8 cellular contexts compared by ENCODE assay signal in genomic region chr19:48965806-48966540, GRCh38. TPM values are rescaled to one million over a fixed set of nuclear protein-coding genes. Genes with fewer than 3 reads are reported as not detected.
DNase-seq lines count a peak whose midpoint lies in the region; TF ChIP-seq lines count a peak whose summit lies in the region.

No MANE protein-coding gene starts in this region.

- H3K9me2 ChIP-seq in OCI-LY7 (ENCODE audit: insufficient read depth, low read length) = no peaks in the 10 kb centered on the region

- H3K4me3 ChIP-seq in AG10803 (ENCODE audit: low read length) (peak overlapping the region; percentile 100), OCI-LY7 (ENCODE audit: low read depth, low read length, poor library complexity, severe bottlenecking) (peak overlapping the region; percentile 73), mucosa of stomach (ENCODE audit: low read length) (peak overlapping the region; percentile 66)

- peak overlapping the region; percentile 93 to 99 (median 96) for H3K4me3 Mint-ChIP-seq in IgD-negative memory B cell
- peak overlapping the region; percentile 92 for H3K4me3 Mint-ChIP-seq in activated T-cell treated with anti-CD3 and anti-CD28 coated beads, Interleukin-2, amount 50 U/mL, for 24 hours

- BruUV-seq in OCI-LY7 (replicated peaks; lab: Mats Ljungman, UMichigan) = TSS peak; percentile 95

- no peaks in the 10 kb centered on the region for H3K27me3 Mint-ChIP-seq in IgD-negative memory B cell
- H3K27me3 Mint-ChIP-seq in activated T-cell treated with anti-CD3 and anti-CD28 coated beads, Interleukin-2, amount 50 U/mL, for 24 hours = no peaks in the 10 kb centered on the region

- H3K79me2 ChIP-seq in OCI-LY7 (ENCODE audit: insufficient read depth, low read depth, low read length) = peaks cover 17% of the 10 kb centered on the region; the same call in 1 of the 2 replicates

- peak overlapping the region; percentile 99 for H3K4me2 ChIP-seq in OCI-LY7 (ENCODE audit: low read length)

- peak overlapping the region; percentile 52 for H3K27ac ChIP-seq in OCI-LY7 (ENCODE audit: low read depth, low read length, poor library complexity, severe bottlenecking)

- H3K4me1 Mint-ChIP-seq in IgD-negative memory B cell = peaks cover 33 to 41% (median 39%) of the 10 kb centered on the region in 3 donors
- peaks cover 64% of the 10 kb centered on the region for H3K4me1 Mint-ChIP-seq in activated T-cell treated with anti-CD3 and anti-CD28 coated beads, Interleukin-2, amount 50 U/mL, for 24 hours (ENCODE audit: low read depth)

- H3K9me3 ChIP-seq in OCI-LY7 (ENCODE audit: low read length) (no peaks in the 10 kb centered on the region), mucosa of stomach (ENCODE audit: control insufficient read depth, low read length) (no peaks in the 10 kb centered on the region)

- H3K9me3 Mint-ChIP-seq in IgD-negative memory B cell = no peaks in the 10 kb centered on the region
- H3K9me3 Mint-ChIP-seq in activated T-cell treated with anti-CD3 and anti-CD28 coated beads, Interleukin-2, amount 50 U/mL, for 24 hours = no peaks in the 10 kb centered on the region

- no peaks in the 10 kb centered on the region for H3K27me3 ChIP-seq in mucosa of stomach (ENCODE audit: control insufficient read depth, insufficient read depth, low read length)

- no peaks in the 10 kb centered on the region for H4K20me1 ChIP-seq in OCI-LY7 (ENCODE audit: insufficient read depth, low read length)

- H3K36me3 Mint-ChIP-seq in IgD-negative memory B cell = peaks cover 2% of the 10 kb centered on the region
- H3K36me3 Mint-ChIP-seq in activated T-cell treated with anti-CD3 and anti-CD28 coated beads, Interleukin-2, amount 50 U/mL, for 24 hours (ENCODE audit: low read depth) = peaks cover 69% of the 10 kb centered on the region

- H2AFZ ChIP-seq in OCI-LY7 (ENCODE audit: low read length) = no peak overlapping the region

- H3K4me1 ChIP-seq in OCI-LY7 (ENCODE audit: insufficient read depth, low read length, poor library complexity, severe bottlenecking) (peaks cover 67% of the 10 kb centered on the region), mucosa of stomach (ENCODE audit: control insufficient read depth, insufficient read depth, low read length) (peaks cover 50% of the 10 kb centered on the region)

- POLR2A ChIA-PET in OCI-LY7 (lab: Charles Lee) = interaction anchor here (0.6 to 1.0 kb wide), 6 partner anchors 12 to 66 kb away, joined by 3 to 4 read pairs (median 3); partner anchors contain the start of genes BAX, GYS1, NUCB1 and RUVBL2

- peak overlapping the region; percentile 99 to 100 (median 99) for H3K27ac Mint-ChIP-seq in IgD-negative memory B cell
- H3K27ac Mint-ChIP-seq in activated T-cell treated with anti-CD3 and anti-CD28 coated beads, Interleukin-2, amount 50 U/mL, for 24 hours = peak overlapping the region; percentile 97

- intact Hi-C loops in OCI-LY7 (cut with micrococcal nuclease; ENCODE audit: unreplicated experiment) = loop anchor here (1.0 kb wide), 1 partner anchor 93 kb away; no protein-coding TSS in a partner anchor

- DNase-seq in AG10803 (ENCODE audit: low read depth) = peak; percentile 76
- DNase-seq in GM19238 (ENCODE audit: insufficient read length, low spot score) = peak; percentile 68
- peak; percentile 93 for DNase-seq in OCI-LY7 (ENCODE audit: low spot score)
- peak; percentile 93 for DNase-seq in activated T-cell treated with anti-CD3 and anti-CD28 coated beads, Interleukin-2, amount 50 U/mL, for 24 hours
- DNase-seq in erythroblast (lab: John Stamatoyannopoulos, UW) = peak; percentile 91 to 93
- DNase-seq in stimulated activated CD8-positive, alpha-beta memory T cell treated with anti-CD3 and anti-CD28 coated beads, Interleukin-7, amount 100 ng/mL, for 1 hour (ENCODE audit: low read depth in 2 of 2) = peak; percentile 67 to 75

- H3K9ac ChIP-seq in mucosa of stomach (ENCODE audit: low read length) = peak overlapping the region; percentile 81

- H3K36me3 ChIP-seq in OCI-LY7 (ENCODE audit: insufficient read depth, low read length) (peaks cover 44% of the 10 kb centered on the region), mucosa of stomach (ENCODE audit: control insufficient read depth, insufficient read depth, low read length) (peaks cover 4% of the 10 kb centered on the region)

- TF ChIP-seq POLR2A in erythroblast (IDR thresholded peaks at IDR 0.05; ENCODE audit: low read length) = no peak

- CTCF ChIA-PET in OCI-LY7 (lab: Charles Lee; ENCODE audit: unreplicated experiment) = interaction anchor here (1.0 kb wide), 1 partner anchor 12 kb away, joined by 3 read pairs; no protein-coding TSS in a partner anchor

- no peak for TF ChIP-seq CTCF in AG10803 (conservative IDR thresholded peaks at IDR 0.05; ENCODE audit: low read length)
- TF ChIP-seq CTCF in OCI-LY7 (conservative IDR thresholded peaks at IDR 0.05; ENCODE audit: low read length) = no peak

RNA-seq across cellular contexts. Expression of gene FTL, which starts 0.9 kb away (rescaled TPM):
- polyA plus RNA-seq in IgD-negative memory B cell = 7,236 TPM
- 562 and 602 TPM in 2 replicates for total RNA-seq in OCI-LY7 (2014; rRNA removed; shearing (Covaris generic))
- total RNA-seq in OCI-LY7 (2022) = 438 and 467 TPM in 2 replicates

RNA-seq across cellular contexts. Expression of gene BAX, which starts 11.3 kb away (rescaled TPM):
- 101 TPM for polyA plus RNA-seq in IgD-negative memory B cell
- 94.9 and 95.2 TPM in 2 replicates for total RNA-seq in OCI-LY7 (2014; rRNA removed; shearing (Covaris generic))
- total RNA-seq in OCI-LY7 (2022) = 83.9 and 93.7 TPM in 2 replicates

RNA-seq across cellular contexts. Expression of gene GYS1, which starts 27.1 kb away (rescaled TPM):
- 26.4 TPM for polyA plus RNA-seq in IgD-negative memory B cell
- total RNA-seq in OCI-LY7 (2014; rRNA removed; shearing (Covaris generic)) = 12.5 and 20.0 TPM in 2 replicates
- total RNA-seq in OCI-LY7 (2022) = 28.9 and 29.9 TPM in 2 replicates

RNA-seq across cellular contexts. Expression of gene RUVBL2, which starts 27.7 kb away (rescaled TPM):
- polyA plus RNA-seq in IgD-negative memory B cell = 65.7 TPM
- total RNA-seq in OCI-LY7 (2014; rRNA removed; shearing (Covaris generic)) = 265 and 272 TPM in 2 replicates
- 125 and 146 TPM in 2 replicates for total RNA-seq in OCI-LY7 (2022)

RNA-seq across cellular contexts. Expression of gene DHDH, which starts 32.5 kb away (rescaled TPM):
- polyA plus RNA-seq in IgD-negative memory B cell = 0.39 TPM
- total RNA-seq in OCI-LY7 (2014; rRNA removed; shearing (Covaris generic)) = not detected in 2 replicates
- total RNA-seq in OCI-LY7 (2022) = 0.53 TPM in 1 of 2 replicates, not detected in the other

Comparison
In these comparisons a context has a peak if more than half of its experiments do, and no peak if none do; other contexts are left out.
1. Peak in every context shown above with its lines: DNase-seq, H3K4me3 ChIP-seq and H3K27ac ChIP-seq.